Comparison of ENCODE assay signal across 21 cellular contexts in genomic region chr13:63367522-63368198, GRCh38.
A peak's percentile ranks its signal among the peaks of the same experiment; 100 is the strongest.
DNase-seq lines count a peak whose midpoint lies in the region; ATAC-seq and TF ChIP-seq lines count a peak whose summit lies in the region.
"Had no signal": no experiment of that assay in that cellular context is flagged by ENCODE, and none has a peak within 500 bp of the region (broad histone marks: within the 10 kb centered on the region; RNA-seq: fewer than 3 reads in every experiment).

No MANE protein-coding gene starts in this region.

- TF ChIP-seq CTCF in H9 (conservative IDR thresholded peaks at IDR 0.05) (no peak), WTC11 (IDR thresholded peaks at IDR 0.05) (no peak), glutamatergic neuron (IDR thresholded peaks at IDR 0.05; ENCODE audit: partially characterized antibody, unreplicated experiment) (no peak)

- H3K79me1 ChIP-seq in H9 (ENCODE audit: insufficient read depth, low read depth, low read length, poor library complexity, severe bottlenecking), result no peaks in the 10 kb centered on the region

- no peaks in the 10 kb centered on the region for H3K4me1 ChIP-seq in H9 (ENCODE audit: insufficient read depth, low read length)
- H3K4me1 ChIP-seq: BLaER1 treated with 17β-estradiol and CSF1 and Interleukin-3, amounts not matched to agents 10 nM and 100 nM; Caco-2; Peyer's patch had no signal

- no peak overlapping the region for H3T11ph ChIP-seq in H9 (ENCODE audit: low read length)

- no peak overlapping the region for H3K56ac ChIP-seq in H9 (ENCODE audit: insufficient read length, low read depth, low read length)

- H3K18ac ChIP-seq in H9 (ENCODE audit: insufficient read length, low read depth, low read length), result no peak overlapping the region

- CTCF ChIA-PET in WTC11 (lab: Charles Lee), result no interaction called here

- H3K9ac ChIP-seq in H9 (ENCODE audit: extremely low read depth, insufficient read length, low read length), result no peak overlapping the region
- H3K9ac ChIP-seq: BLaER1 treated with 17β-estradiol and CSF1 and Interleukin-3, amounts not matched to agents 10 nM and 100 nM; GM23248 had no signal

- H3K4me1 Mint-ChIP-seq in H9, result no peaks in the 10 kb centered on the region
- H3K4me1 Mint-ChIP-seq in WTC11, result no peaks in the 10 kb centered on the region
- H3K4me1 Mint-ChIP-seq in glutamatergic neuron (ENCODE audit: low read depth, unreplicated experiment), result no peaks in the 10 kb centered on the region
- H3K4me1 Mint-ChIP-seq: CD4-positive, alpha-beta memory T cell had no signal

- H3K9me3 Mint-ChIP-seq in H9 (no peaks in the 10 kb centered on the region), WTC11 (no peaks in the 10 kb centered on the region), glutamatergic neuron (ENCODE audit: unreplicated experiment) (no peaks in the 10 kb centered on the region)

- no peak overlapping the region for H2AFZ ChIP-seq in H9 (ENCODE audit: low read length)
- H2AFZ ChIP-seq: GM23248 had no signal

- no peaks in the 10 kb centered on the region for H4K20me1 ChIP-seq in H9 (ENCODE audit: control insufficient read depth, insufficient read depth, insufficient read length)
- H4K20me1 ChIP-seq: BLaER1 treated with 17β-estradiol and CSF1 and Interleukin-3, amounts not matched to agents 10 nM and 100 nM had no signal

- no peak overlapping the region for H3K27ac ChIP-seq in H9 (ENCODE audit: insufficient read length, low read depth, low read length)
- H3K27ac ChIP-seq: BLaER1 treated with 17β-estradiol and CSF1 and Interleukin-3, amounts not matched to agents 10 nM and 100 nM; GM23248; Peyer's patch had no signal

- no peak overlapping the region for H3K4me2 ChIP-seq in H9 (ENCODE audit: insufficient read depth, insufficient read length, low read length)
- H3K4me2 ChIP-seq: BLaER1 treated with 17β-estradiol and CSF1 and Interleukin-3, amounts not matched to agents 10 nM and 100 nM had no signal

- POLR2A ChIA-PET in WTC11 (lab: Charles Lee), result no interaction called here

- no peak overlapping the region for H4K5ac ChIP-seq in H9 (ENCODE audit: insufficient read length, low read depth, low read length)

- H3K27me3 ChIP-seq in H9 (ENCODE audit: insufficient read depth, low read length), result no peaks in the 10 kb centered on the region
- H3K27me3 ChIP-seq: BLaER1 treated with 17β-estradiol and CSF1 and Interleukin-3, amounts not matched to agents 10 nM and 100 nM; Peyer's patch had no signal

- H2BK120ac ChIP-seq in H9 (ENCODE audit: low read depth, low read length, poor library complexity, severe bottlenecking), result no peak overlapping the region

- no peak overlapping the region for H2BK20ac ChIP-seq in H9 (ENCODE audit: low read depth, low read length, poor library complexity, severe bottlenecking)

- H4K8ac ChIP-seq in H9 (replicated peaks; ENCODE audit: insufficient read length, low read depth, low read length), result no peak overlapping the region

- no peak overlapping the region for H2BK15ac ChIP-seq in H9 (ENCODE audit: low read depth, low read length)

- no peak overlapping the region for H3K23ac ChIP-seq in H9 (ENCODE audit: insufficient read length, low read depth, low read length)

- H2BK12ac ChIP-seq in H9 (ENCODE audit: insufficient read length, low read depth, low read length), result no peak overlapping the region

- H3K9me3 ChIP-seq in H9 (ENCODE audit: control insufficient read depth, low read depth, low read length), result no peaks in the 10 kb centered on the region
- H3K9me3 ChIP-seq: Caco-2 had no signal

- H3K79me2 ChIP-seq in H9 (ENCODE audit: insufficient read depth, low read length), result no peaks in the 10 kb centered on the region

- H2AK5ac ChIP-seq in H9 (ENCODE audit: insufficient read length, low read length), result no peak overlapping the region

- H3K27ac Mint-ChIP-seq in H9 (no peak overlapping the region), WTC11 (no peak overlapping the region), glutamatergic neuron (ENCODE audit: unreplicated experiment) (no peak overlapping the region)
- H3K27ac Mint-ChIP-seq: CD4-positive, alpha-beta memory T cell had no signal

- H3K27me3 Mint-ChIP-seq in H9 (ENCODE audit: low read depth), result no peaks in the 10 kb centered on the region
- H3K27me3 Mint-ChIP-seq in WTC11 (ENCODE audit: low read depth), result no peaks in the 10 kb centered on the region
- H3K27me3 Mint-ChIP-seq in glutamatergic neuron (ENCODE audit: unreplicated experiment), result no peaks in the 10 kb centered on the region
- H3K27me3 Mint-ChIP-seq: CD4-positive, alpha-beta memory T cell had no signal

- H3K36me3 Mint-ChIP-seq in H9 (ENCODE audit: insufficient read depth in 1 of 3, low read depth in 3 of 3) (no peaks in the 10 kb centered on the region), WTC11 (no peaks in the 10 kb centered on the region), glutamatergic neuron (ENCODE audit: unreplicated experiment) (no peaks in the 10 kb centered on the region)
- H3K36me3 Mint-ChIP-seq: CD4-positive, alpha-beta memory T cell had no signal

- no peak overlapping the region for H4K91ac ChIP-seq in H9 (ENCODE audit: insufficient read length, low read depth, low read length)

- peak; percentile 30 for DNase-seq in H9
- DNase-seq in WTC11 (ENCODE audit: low spot score), result no peak
- DNase-seq in fibroblast of peridontal ligament (ENCODE audit: extremely low read depth), result peak; percentile 41
- DNase-seq in stromal cell of bone marrow (ENCODE audit: low read depth), result peak; percentile 38
- DNase-seq in glutamatergic neuron, result no peak
- DNase-seq in dermis blood vessel endothelial cell, result no peak
- no peak for DNase-seq in T1000 (lab: John Stamatoyannopoulos, UW)
- no peak for DNase-seq in DMS 273 treated with DMSO at 0.1 percent for 48 hours (lab: John Stamatoyannopoulos, UW)
- DNase-seq: Caco-2; CD4-positive, alpha-beta memory T cell; DMS153; GM23248; HCEC 1CT; KG1; NCI-H1105; NCI-H2029 treated with DMSO at 0.1 percent for 48 hours; NCI-H2171; NCI-H524 treated with DMSO at 0.1 percent for 48 hours; NCI-H82; Peyer's patch had no signal

- no CpG with 5 or more reads among the region's 3 CpGs for WGBS in H9 (ENCODE audit: extremely low coverage, insufficient read length, low lambda C conversion rate)

- no peak overlapping the region for H3K4me3 Mint-ChIP-seq in H9
- no peak overlapping the region for H3K4me3 Mint-ChIP-seq in WTC11
- H3K4me3 Mint-ChIP-seq in glutamatergic neuron (ENCODE audit: unreplicated experiment), result no peak overlapping the region
- H3K4me3 Mint-ChIP-seq: CD4-positive, alpha-beta memory T cell had no signal

- ATAC-seq in WTC11, result peak; percentile 51

- H2BK5ac ChIP-seq in H9 (ENCODE audit: insufficient read length, low read length), result no peak overlapping the region

- H3K14ac ChIP-seq in H9 (ENCODE audit: insufficient read depth, low read length), result no peak overlapping the region

- H3K4ac ChIP-seq in H9 (ENCODE audit: low read depth, low read length), result no peak overlapping the region

- H3K23me2 ChIP-seq in H9 (ENCODE audit: insufficient read length, low read depth, low read length, poor library complexity, severe bottlenecking), result no peaks in the 10 kb centered on the region

TF ChIP-seq in WTC11, 78 proteins besides CTCF, POLR2A, EP300 and RAD21 (continues in another document):
- no peak for TF ChIP-seq SOX15 (CRISPR knock-in tag; IDR thresholded peaks at IDR 0.05)
- TF ChIP-seq ELF4 (CRISPR knock-in tag; IDR thresholded peaks at IDR 0.05; ENCODE audit: low read depth), result no peak
- no peak for TF ChIP-seq FOXP4 (CRISPR knock-in tag; IDR thresholded peaks at IDR 0.05)
- no peak for TF ChIP-seq RORB (CRISPR knock-in tag; IDR thresholded peaks at IDR 0.05)
- no peak for TF ChIP-seq CREB1 (CRISPR knock-in tag; IDR thresholded peaks at IDR 0.05)
- TF ChIP-seq E2F5 (CRISPR knock-in tag; IDR thresholded peaks at IDR 0.05), result no peak
- TF ChIP-seq PRRX2 (CRISPR knock-in tag; IDR thresholded peaks at IDR 0.05), result no peak
- TF ChIP-seq ZBTB21 (CRISPR knock-in tag; IDR thresholded peaks at IDR 0.05; ENCODE audit: borderline replicate concordance), result no peak
- TF ChIP-seq ESRRA (CRISPR knock-in tag; IDR thresholded peaks at IDR 0.05; ENCODE audit: borderline replicate concordance), result no peak
- TF ChIP-seq ZNF396 (CRISPR knock-in tag; IDR thresholded peaks at IDR 0.05; ENCODE audit: borderline replicate concordance), result no peak
- TF ChIP-seq OVOL2 (CRISPR knock-in tag; IDR thresholded peaks at IDR 0.05; ENCODE audit: borderline replicate concordance), result no peak
- TF ChIP-seq IRF1 (CRISPR knock-in tag; IDR thresholded peaks at IDR 0.05), result no peak
- TF ChIP-seq CREM (CRISPR knock-in tag; IDR thresholded peaks at IDR 0.05), result no peak

Comparison
In these comparisons a context has a peak if more than half of its experiments do, and no peak if none do; other contexts are left out.
1. DNase-seq: peak in H9 (single experiment), fibroblast of peridontal ligament (single experiment) and stromal cell of bone marrow (single experiment); none in WTC11 (single experiment), glutamatergic neuron (single experiment), dermis blood vessel endothelial cell (single experiment), T1000 (single experiment) and DMS 273 treated with DMSO at 0.1 percent for 48 hours (single experiment).